ENCODE assay signal across 29 cellular contexts in genomic region chr17:73990290-73990689, GRCh38.
"Had no signal": no experiment of that assay in that cellular context is flagged by ENCODE, and none has a peak within 500 bp of the region (broad histone marks: within the 10 kb centered on the region; RNA-seq: fewer than 3 reads in every experiment).

No MANE protein-coding gene starts in this region.

- H3K4me1 ChIP-seq: neural progenitor cell, parathyroid adenoma, psoas muscle, right lobe of liver, sigmoid colon, thyroid gland, tibial nerve, upper lobe of left lung, vagina had no signal

- H2AFZ ChIP-seq: neural progenitor cell, parathyroid adenoma had no signal

- DNase-seq: naive thymus-derived CD4-positive, alpha-beta T cell; natural killer cell; occipital lobe; ovary; psoas muscle; right cardiac atrium; right lobe of liver; sigmoid colon; small intestine; stimulated activated CD4-positive, alpha-beta T cell treated with anti-CD3 and anti-CD28 coated beads, Interleukin-12 subunit alpha, Interleukin-12 subunit beta, amount 100 ng/mL, for 4 hours; stimulated activated CD4-positive, alpha-beta T cell treated with anti-CD3 and anti-CD28 coated beads, Interleukin-1b, Interleukin-23, amount 100 ng/mL, for 48 hours; stimulated activated CD4-positive, alpha-beta T cell treated with anti-CD3 and anti-CD28 coated beads, Interleukin-4, amount 100 ng/mL, for 1 hour; stimulated activated CD4-positive, alpha-beta T cell treated with anti-CD3 and anti-CD28 coated beads, Interleukin-4, amount 100 ng/mL, for 4 hours; stimulated activated CD8-positive, alpha-beta memory T cell treated with anti-CD3 and anti-CD28 coated beads, Interleukin-4, amount 100 ng/mL, for 48 hours; stimulated activated naive CD4-positive, alpha-beta T cell; stimulated activated naive CD8-positive, alpha-beta T cell treated with anti-CD3 and anti-CD28 coated beads, Interleukin-15, amount 100 ng/mL, for 72 hours; stimulated activated naive CD8-positive, alpha-beta T cell treated with anti-CD3 and anti-CD28 coated beads, Interleukin-15, Interleukin-2, amounts not matched to agents 100 U/mL and 50 U/mL, for 24 hours; substantia nigra; thyroid gland; trophoblast cell; upper lobe of left lung had no signal

- H3K79me2 ChIP-seq: parathyroid adenoma had no signal

- H3K4me2 ChIP-seq: neural progenitor cell had no signal

- H3K9me3 ChIP-seq: ovary, psoas muscle, right lobe of liver, sigmoid colon, suprapubic skin, thoracic aorta, thyroid gland, tibial nerve, upper lobe of left lung, vagina had no signal

- FAIRE-seq: small intestine, urothelium cell line had no signal

- H3K27ac ChIP-seq: neural progenitor cell, ovary, parathyroid adenoma, psoas muscle, right lobe of liver, sigmoid colon, suprapubic skin, thoracic aorta, thyroid gland, tibial nerve, upper lobe of left lung, vagina had no signal

- H3K27me3 ChIP-seq: neural progenitor cell, ovary, right lobe of liver, thyroid gland, tibial nerve, upper lobe of left lung, vagina had no signal

- H3K4me3 ChIP-seq: neural progenitor cell, ovary, psoas muscle, right lobe of liver, sigmoid colon, suprapubic skin, thoracic aorta, thyroid gland, tibial nerve, upper lobe of left lung, vagina had no signal

- ATAC-seq: naive thymus-derived CD4-positive, alpha-beta T cell; natural killer cell; psoas muscle; right cardiac atrium; right lobe of liver; stimulated activated memory B cell treated with anti-CD40 and anti-IgM and Interleukin-4, amounts not matched to agents 10 μg/mL and 1 μg/mL and 100 μg/mL, for 72 hours; stimulated activated naive CD8-positive, alpha-beta T cell treated with anti-CD3 and anti-CD28 coated beads, Interleukin-15, amount 100 ng/mL, for 72 hours; stimulated activated naive CD8-positive, alpha-beta T cell treated with anti-CD3 and anti-CD28 coated beads, Interleukin-15, Interleukin-2, amounts not matched to agents 100 U/mL and 50 U/mL, for 24 hours had no signal

- H3K9ac ChIP-seq: neural progenitor cell, parathyroid adenoma had no signal

- H3K36me3 ChIP-seq: neural progenitor cell, ovary, right lobe of liver, sigmoid colon, suprapubic skin, thoracic aorta, thyroid gland, tibial nerve, upper lobe of left lung, vagina had no signal
